8 cellular contexts compared by ENCODE assay signal in the genomic region with DNA sequence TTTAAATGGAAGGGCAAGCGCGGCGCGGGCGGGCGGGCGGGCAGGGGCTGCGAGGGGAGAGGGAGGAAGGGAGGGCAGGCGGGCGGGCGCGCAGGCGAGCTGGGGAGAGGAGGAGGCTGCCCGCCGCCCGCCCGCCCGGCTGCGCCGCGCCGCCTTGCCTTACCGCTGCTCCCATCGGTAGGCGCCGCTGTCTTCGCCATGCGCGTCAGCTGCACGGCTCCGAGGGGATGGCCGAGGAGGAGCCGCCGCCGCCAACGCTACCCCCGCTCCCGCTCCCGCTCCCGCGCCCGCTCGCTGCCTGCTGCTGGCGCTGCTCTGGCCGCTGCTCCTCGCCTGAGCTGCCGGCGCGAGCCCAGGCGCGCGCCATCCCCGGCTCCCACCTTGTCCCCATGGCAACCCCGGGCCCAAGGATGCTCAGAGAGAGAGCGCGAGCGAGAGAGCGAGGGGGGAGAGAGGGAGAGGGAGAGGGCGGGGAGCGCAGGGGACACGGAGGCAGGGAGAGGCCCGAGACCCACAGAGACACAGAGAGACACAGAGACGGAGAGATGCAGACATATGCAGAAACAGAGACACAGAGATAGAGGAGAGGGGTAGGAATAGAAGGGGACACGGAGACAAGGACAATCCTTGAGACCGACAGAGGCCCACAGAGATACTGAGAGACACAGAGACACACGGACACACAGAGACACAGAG. TPM values are rescaled to one million over a fixed set of nuclear protein-coding genes. Genes with fewer than 3 reads are reported as not detected.
A peak's percentile ranks its signal among the peaks of the same experiment; 100 is the strongest.
DNase-seq lines count a peak whose midpoint lies in the region; ATAC-seq and TF ChIP-seq lines count a peak whose summit lies in the region.

No MANE protein-coding gene starts in this region.

- no peaks in the 10 kb centered on the region for H3K79me2 ChIP-seq in Loucy (ENCODE audit: insufficient read depth, low read length)

- TF ChIP-seq CTCF in Loucy (conservative IDR thresholded peaks at IDR 0.05; ENCODE audit: low read length) (peak; percentile 31), RWPE2 (IDR thresholded peaks at IDR 0.05; ENCODE audit: poor library complexity, severe bottlenecking) (peak; percentile 61), omental fat pad (IDR thresholded peaks at IDR 0.05) (no peak), suprapubic skin (IDR thresholded peaks at IDR 0.05) (peak in 1 of 2 donors; percentile 59)

- ATAC-seq in RWPE2 (ENCODE audit: low read depth): peak; percentile 92
- peak; percentile 90 for ATAC-seq in omental fat pad (ENCODE audit: low FRiP score)
- no peak for ATAC-seq in GM19328 (IDR thresholded peaks at IDR 0.05; ENCODE audit: unreplicated experiment)

- H3K4me1 ChIP-seq in Loucy (ENCODE audit: insufficient read depth, low read length, poor library complexity, severe bottlenecking) (no peaks in the 10 kb centered on the region), RWPE2 (ENCODE audit: insufficient read depth, poor library complexity, severe bottlenecking) (no peaks in the 10 kb centered on the region), suprapubic skin (peaks cover 18% of the 10 kb centered on the region)

- no peaks in the 10 kb centered on the region for H3F3A ChIP-seq in Loucy (ENCODE audit: low read depth)

- H3K27ac ChIP-seq in RWPE2 (ENCODE audit: poor library complexity, severe bottlenecking) (no peak overlapping the region), suprapubic skin (no peak overlapping the region)

- H3K9me2 ChIP-seq in Loucy (replicated peaks; ENCODE audit: low read depth, low read length): no peaks in the 10 kb centered on the region

- peak overlapping the region; percentile 66 for H3K4me3 ChIP-seq in Loucy (ENCODE audit: low read length, poor library complexity, severe bottlenecking)
- peak overlapping the region; percentile 29 for H3K4me3 ChIP-seq in RWPE2 (ENCODE audit: severe bottlenecking)
- peak overlapping the region; percentile 56 for H3K4me3 ChIP-seq in suprapubic skin

- 2% methylated on average over 33 of the region's 66 CpGs for WGBS in suprapubic skin

- H3K36me3 ChIP-seq in Loucy (ENCODE audit: insufficient read depth, low read length): no peaks in the 10 kb centered on the region
- H3K36me3 ChIP-seq in RWPE2 (ENCODE audit: low read depth): no peaks in the 10 kb centered on the region
- no peaks in the 10 kb centered on the region for H3K36me3 ChIP-seq in suprapubic skin

- no peak overlapping the region for H3K9ac ChIP-seq in Loucy (ENCODE audit: low read depth, low read length, poor library complexity, severe bottlenecking)

- peak overlapping the region; percentile 65; the same call in 1 of the 2 replicates for H2AFZ ChIP-seq in Loucy (ENCODE audit: low read length)

- no peaks in the 10 kb centered on the region for H4K20me1 ChIP-seq in Loucy (ENCODE audit: insufficient read depth, low read length, poor library complexity, severe bottlenecking)

- peak overlapping the region; percentile 76 for H3K4me2 ChIP-seq in Loucy (ENCODE audit: low read depth, low read length, poor library complexity, severe bottlenecking)

- TF ChIP-seq EP300 in suprapubic skin (IDR thresholded peaks at IDR 0.05): no peak

- in situ Hi-C loops in G401 (cut with HindIII; ENCODE audit: low sequenced_read_pairs): no loop called here

- H3K9me3 ChIP-seq in Loucy (ENCODE audit: insufficient read depth, low read depth, low read length) (no peaks in the 10 kb centered on the region), RWPE2 (ENCODE audit: severe bottlenecking) (no peaks in the 10 kb centered on the region), suprapubic skin (no peaks in the 10 kb centered on the region)

- H3K27me3 ChIP-seq in Loucy (ENCODE audit: insufficient read depth, low read length, poor library complexity, severe bottlenecking) (peaks cover 24% of the 10 kb centered on the region), RWPE2 (ENCODE audit: insufficient read depth, poor library complexity, severe bottlenecking) (peaks cover 43% of the 10 kb centered on the region), suprapubic skin (peaks cover 78% of the 10 kb centered on the region)

- DNase-seq in G401 (ENCODE audit: low spot score) (peak; percentile 89), RWPE2 (ENCODE audit: low spot score) (no peak), germinal center (ENCODE audit: low spot score) (peak; percentile 77), omental fat pad (ENCODE audit: low spot score) (peak; percentile 46), suprapubic skin (ENCODE audit: low spot score in 2 of 2) (no peak)
- peak; percentile 61 for DNase-seq in activated gamma-delta T cell treated with anti-CD3 and anti-CD28 coated beads, Interleukin-2, amount 50 U/mL, for 16 hours (ENCODE audit: low read depth)

- no peak for TF ChIP-seq POLR2A in suprapubic skin (IDR thresholded peaks at IDR 0.05)

RNA-seq across cellular contexts. Expression of a gene that starts 40.3 kb away (rescaled TPM):
- 41.1 and 52.0 TPM in 2 replicates for total RNA-seq in G401 (2014; rRNA removed; shearing (Covaris generic))
- 10 to 100 TPM; 22.0 to 59.3 (median 29.9) TPM for total RNA-seq in omental fat pad
- total RNA-seq in suprapubic skin: 10 to 100 TPM; 51.3 to 78.9 (median 65.6) TPM

RNA-seq across cellular contexts. Expression of a gene that starts 43.0 kb away (rescaled TPM):
- total RNA-seq in G401 (2014; rRNA removed; shearing (Covaris generic)): 7.9 and 13.6 TPM in 2 replicates
- total RNA-seq in omental fat pad (1 to 10 TPM; 3.2 to 7.6 (median 5.7) TPM), suprapubic skin (10 to 100 TPM in 2 of 4 donors, 1 to 10 TPM in 2; 4.2 to 12.9 (median 8.9) TPM)

RNA-seq across cellular contexts. Expression of a gene that starts 44.9 kb away (rescaled TPM):
- not detected in 2 replicates for total RNA-seq in G401 (2014; rRNA removed; shearing (Covaris generic))
- total RNA-seq in omental fat pad: 1 to 10 TPM in 3 of 4 donors, under 1 TPM in 1; 0.56 to 3.2 (median 1.5) TPM
- total RNA-seq in suprapubic skin: 100 to 1,000 TPM in 1 of 4 donors, under 1 TPM in 3; 0.55 to 244 (median 0.71) TPM

Comparison
In these comparisons a context has a peak if more than half of its experiments do, and no peak if none do; other contexts are left out.
1. DNase-seq: peak in G401 (single experiment), activated gamma-delta T cell treated with anti-CD3 and anti-CD28 coated beads, Interleukin-2, amount 50 U/mL, for 16 hours (single experiment), germinal center (single experiment) and omental fat pad (single experiment); none in RWPE2 (single experiment) and suprapubic skin (0 of 2).
2. CTCF ChIP-seq: peak in Loucy (single experiment) and RWPE2 (single experiment); none in omental fat pad (0 of 3).
3. Peak in every context shown above with its lines, with median percentiles within 50 percentile points of each other: H3K4me3 ChIP-seq.